In genomic region chr6:39520943-39521342, GRCh38 we compare ENCODE assay signal across 30 cellular contexts.
"Had no signal": no experiment of that assay in that cellular context is flagged by ENCODE, and none has a peak within 500 bp of the region (broad histone marks: within the 10 kb centered on the region; RNA-seq: fewer than 3 reads in every experiment).

No MANE protein-coding gene starts in this region.

- H3K27me3 ChIP-seq: colonic mucosa, neural progenitor cell, sigmoid colon, thyroid gland had no signal

- H3K27me3 Mint-ChIP-seq: dendritic cell treated with granulocyte-macrophage colony-stimulating factor and Interleukin-4, amounts not matched to agents 40 ng/mL and 50 ng/mL, for 4 days had no signal

- H3K9ac ChIP-seq: neural progenitor cell, parathyroid adenoma had no signal

- H3K4me1 Mint-ChIP-seq: central memory CD8-positive, alpha-beta T cell; endodermal cell; immature natural killer cell; memory B cell; mesothelial cell of epicardium; naive B cell; nephron; neural progenitor cell; stimulated activated naive B cell treated with anti-CD40 and anti-IgM and Interleukin-4, amounts not matched to agents 10 μg/mL and 1 μg/mL and 100 μg/mL, for 72 hours had no signal

- ATAC-seq: esophagus mucosa; left colon; mucosa of descending colon; stimulated activated naive B cell treated with anti-CD40 and anti-IgM and Interleukin-4, amounts not matched to agents 10 μg/mL and 1 μg/mL and 100 μg/mL, for 72 hours had no signal

- H3K27ac ChIP-seq: colonic mucosa, epithelial cell of prostate, neural progenitor cell, parathyroid adenoma, spleen, thyroid gland had no signal

- H3K27ac Mint-ChIP-seq: dendritic cell treated with granulocyte-macrophage colony-stimulating factor and Interleukin-4, amounts not matched to agents 40 ng/mL and 50 ng/mL, for 4 days; endodermal cell; immature natural killer cell; memory B cell; mesothelial cell of epicardium; neural progenitor cell; progenitor cell of endocrine pancreas; stimulated activated naive B cell treated with anti-CD40 and anti-IgM and Interleukin-4, amounts not matched to agents 10 μg/mL and 1 μg/mL and 100 μg/mL, for 72 hours; stimulated activated naive CD8-positive, alpha-beta T cell treated with anti-CD3 and anti-CD28 coated beads, Interleukin-15, Interleukin-2, amounts not matched to agents 100 ng/mL and 50 ng/mL, for 24 hours had no signal

- DNase-seq: colonic mucosa; effector CD8-positive, alpha-beta T cell; endodermal cell; foreskin melanocyte; hypothalamus; immature natural killer cell; islet precursor cell; kidney glomerular epithelial cell; left colon; left ventricle myocardium superior; mucosa of descending colon; naive B cell; sigmoid colon; spleen; stimulated activated CD4-positive, alpha-beta T cell treated with anti-CD3 and anti-CD28 coated beads, Interleukin-2, amount 100 ng/mL, for 48 hours; stimulated activated naive B cell treated with anti-CD40 and anti-IgM and Interleukin-4, amounts not matched to agents 10 μg/mL and 1 μg/mL and 100 μg/mL, for 72 hours; thyroid gland; trophoblast cell had no signal

- H3K9me3 ChIP-seq: colonic mucosa, mucosa of descending colon, sigmoid colon, spleen, thyroid gland had no signal

- H3K4me3 ChIP-seq: colonic mucosa, lung, mucosa of descending colon, neural progenitor cell, sigmoid colon, spleen, thyroid gland had no signal

- H3K9me3 Mint-ChIP-seq: central memory CD8-positive, alpha-beta T cell; dendritic cell treated with granulocyte-macrophage colony-stimulating factor and Interleukin-4, amounts not matched to agents 40 ng/mL and 50 ng/mL, for 4 days; endodermal cell; immature natural killer cell; mesothelial cell of epicardium; nephron; neural progenitor cell; stimulated activated naive B cell treated with anti-CD40 and anti-IgM and Interleukin-4, amounts not matched to agents 10 μg/mL and 1 μg/mL and 100 μg/mL, for 72 hours; stimulated activated naive CD8-positive, alpha-beta T cell treated with anti-CD3 and anti-CD28 coated beads, Interleukin-15, Interleukin-2, amounts not matched to agents 100 ng/mL and 50 ng/mL, for 24 hours had no signal

- H3K36me3 ChIP-seq: colonic mucosa, neural progenitor cell, sigmoid colon, spleen, thyroid gland had no signal

- H3K36me3 Mint-ChIP-seq: immature natural killer cell; memory B cell; mesothelial cell of epicardium; naive B cell; neural progenitor cell; stimulated activated naive B cell treated with anti-CD40 and anti-IgM and Interleukin-4, amounts not matched to agents 10 μg/mL and 1 μg/mL and 100 μg/mL, for 72 hours had no signal

- H3K4me1 ChIP-seq: colonic mucosa, neural progenitor cell, parathyroid adenoma had no signal

- H3K4me3 Mint-ChIP-seq: central memory CD8-positive, alpha-beta T cell; dendritic cell treated with granulocyte-macrophage colony-stimulating factor and Interleukin-4, amounts not matched to agents 40 ng/mL and 50 ng/mL, for 4 days; endodermal cell; immature natural killer cell; memory B cell; mesothelial cell of epicardium; naive B cell; nephron; neural progenitor cell; stimulated activated naive B cell treated with anti-CD40 and anti-IgM and Interleukin-4, amounts not matched to agents 10 μg/mL and 1 μg/mL and 100 μg/mL, for 72 hours; stimulated activated naive CD8-positive, alpha-beta T cell treated with anti-CD3 and anti-CD28 coated beads, Interleukin-15, Interleukin-2, amounts not matched to agents 100 ng/mL and 50 ng/mL, for 24 hours had no signal
